In genomic region chr7:129146237-129146979, GRCh38 we compare ENCODE assay signal across 9 cellular contexts. TPM values are rescaled to one million over a fixed set of nuclear protein-coding genes. Genes with fewer than 3 reads are reported as not detected.
DNase-seq lines count a peak whose midpoint lies in the region; ATAC-seq and TF ChIP-seq lines count a peak whose summit lies in the region.
"Had no signal": no experiment of that assay in that cellular context is flagged by ENCODE, and none has a peak within 500 bp of the region (broad histone marks: within the 10 kb centered on the region; RNA-seq: fewer than 3 reads in every experiment).

No MANE protein-coding gene starts in this region.

- intact Hi-C loops in activated T-helper 2 cell treated with anti-CD3 and anti-CD28 coated beads, Interferon-gamma antibody, Interleukin-2, Interleukin-4, amounts not matched to agents 10 μg/mL and 5 μg/mL and 100 μg/mL, durations not matched to agents 14 hours and 24 hours and 36 hours (cut with micrococcal nuclease): no loop called here

- no peak overlapping the region for H3K4me3 ChIP-seq in foreskin fibroblast (ENCODE audit: low read depth in 1 of 2, low read length in 2 of 2)

- peak overlapping the region; percentile 71 to 82 for H3K4me3 Mint-ChIP-seq in activated T-cell treated with anti-CD3 and anti-CD28 coated beads, Interleukin-2, amount 50 U/mL, for 72 hours
- peak overlapping the region; percentile 77 for H3K4me3 Mint-ChIP-seq in activated T-helper 2 cell treated with anti-CD3 and anti-CD28 coated beads, Interferon-gamma antibody, Interleukin-2, Interleukin-4, amounts not matched to agents 10 μg/mL and 5 μg/mL and 100 μg/mL, durations not matched to agents 14 hours and 24 hours and 36 hours (ENCODE audit: low read depth)
- H3K4me3 Mint-ChIP-seq in stimulated activated naive CD8-positive, alpha-beta T cell treated with anti-CD3 and anti-CD28 coated beads, Interleukin-15, amount 100 ng/mL, for 72 hours: peak overlapping the region; percentile 80 to 93

- H3K36me3 Mint-ChIP-seq in activated T-cell treated with anti-CD3 and anti-CD28 coated beads, Interleukin-2, amount 50 U/mL, for 72 hours (ENCODE audit: insufficient read depth in 2 of 2): no peaks in the 10 kb centered on the region
- H3K36me3 Mint-ChIP-seq in activated T-helper 2 cell treated with anti-CD3 and anti-CD28 coated beads, Interferon-gamma antibody, Interleukin-2, Interleukin-4, amounts not matched to agents 10 μg/mL and 5 μg/mL and 100 μg/mL, durations not matched to agents 14 hours and 24 hours and 36 hours (ENCODE audit: low read depth): no peaks in the 10 kb centered on the region

- ATAC-seq in activated T-cell treated with anti-CD3 and anti-CD28 coated beads, Interleukin-2, amount 50 U/mL, for 72 hours (replicated peaks in 1 of 2): no peak
- peak; percentile 60 for ATAC-seq in HG02870 (IDR thresholded peaks at IDR 0.05; ENCODE audit: unreplicated experiment)
- ATAC-seq in stimulated activated naive CD8-positive, alpha-beta T cell treated with anti-CD3 and anti-CD28 coated beads, Interleukin-15, amount 100 ng/mL, for 72 hours: no peak

- no peak for DNase-seq in activated T-cell treated with anti-CD3 and anti-CD28 coated beads, Interleukin-2, amount 50 U/mL, for 72 hours
- no peak for DNase-seq in activated T-cell treated with anti-CD3 and anti-CD28 coated beads, Interleukin-2, amount 50 U/mL, for 1 hour
- no peak for DNase-seq in activated T-helper 2 cell treated with anti-CD3 and anti-CD28 coated beads, Interferon-gamma antibody, Interleukin-2, Interleukin-4, amounts not matched to agents 10 μg/mL and 5 μg/mL and 100 μg/mL, durations not matched to agents 14 hours and 24 hours and 36 hours (ENCODE audit: low spot score)
- no peak for DNase-seq in stimulated activated naive CD8-positive, alpha-beta T cell treated with anti-CD3 and anti-CD28 coated beads, Interleukin-15, amount 100 ng/mL, for 72 hours
- no peak for DNase-seq in activated CD4-positive, alpha-beta T cell treated with anti-CD3 and anti-CD28 coated beads for 1 hour
- no peak for DNase-seq in stimulated activated CD4-positive, alpha-beta T cell treated with anti-CD3 and anti-CD28 coated beads, Interleukin-15, amount 100 ng/mL, for 24 hours
- no peak for DNase-seq in foreskin fibroblast
- DNase-seq: hypothalamus had no signal

- H3K9me3 Mint-ChIP-seq in activated T-cell treated with anti-CD3 and anti-CD28 coated beads, Interleukin-2, amount 50 U/mL, for 72 hours: no peaks in the 10 kb centered on the region
- H3K9me3 Mint-ChIP-seq in activated T-helper 2 cell treated with anti-CD3 and anti-CD28 coated beads, Interferon-gamma antibody, Interleukin-2, Interleukin-4, amounts not matched to agents 10 μg/mL and 5 μg/mL and 100 μg/mL, durations not matched to agents 14 hours and 24 hours and 36 hours: no peaks in the 10 kb centered on the region
- no peaks in the 10 kb centered on the region for H3K9me3 Mint-ChIP-seq in stimulated activated naive CD8-positive, alpha-beta T cell treated with anti-CD3 and anti-CD28 coated beads, Interleukin-15, amount 100 ng/mL, for 72 hours

- peaks cover 23% of the 10 kb centered on the region for H3K27me3 Mint-ChIP-seq in activated T-cell treated with anti-CD3 and anti-CD28 coated beads, Interleukin-2, amount 50 U/mL, for 72 hours (ENCODE audit: low read depth)
- peaks cover 37% of the 10 kb centered on the region for H3K27me3 Mint-ChIP-seq in activated T-helper 2 cell treated with anti-CD3 and anti-CD28 coated beads, Interferon-gamma antibody, Interleukin-2, Interleukin-4, amounts not matched to agents 10 μg/mL and 5 μg/mL and 100 μg/mL, durations not matched to agents 14 hours and 24 hours and 36 hours (ENCODE audit: low read depth)
- H3K27me3 Mint-ChIP-seq in stimulated activated naive CD8-positive, alpha-beta T cell treated with anti-CD3 and anti-CD28 coated beads, Interleukin-15, amount 100 ng/mL, for 72 hours: peaks cover 14% of the 10 kb centered on the region

- no peak for TF ChIP-seq CTCF in foreskin fibroblast (IDR thresholded peaks at IDR 0.05; ENCODE audit: low read depth, low read length)

- H3K4me1 Mint-ChIP-seq in activated T-cell treated with anti-CD3 and anti-CD28 coated beads, Interleukin-2, amount 50 U/mL, for 72 hours (ENCODE audit: low read depth): peaks cover 13% of the 10 kb centered on the region
- peaks cover 14% of the 10 kb centered on the region for H3K4me1 Mint-ChIP-seq in activated T-helper 2 cell treated with anti-CD3 and anti-CD28 coated beads, Interferon-gamma antibody, Interleukin-2, Interleukin-4, amounts not matched to agents 10 μg/mL and 5 μg/mL and 100 μg/mL, durations not matched to agents 14 hours and 24 hours and 36 hours (ENCODE audit: low read depth)
- peaks cover 23% of the 10 kb centered on the region for H3K4me1 Mint-ChIP-seq in stimulated activated naive CD8-positive, alpha-beta T cell treated with anti-CD3 and anti-CD28 coated beads, Interleukin-15, amount 100 ng/mL, for 72 hours

- H3K27ac Mint-ChIP-seq in activated T-cell treated with anti-CD3 and anti-CD28 coated beads, Interleukin-2, amount 50 U/mL, for 72 hours: no peak overlapping the region
- H3K27ac Mint-ChIP-seq in activated T-helper 2 cell treated with anti-CD3 and anti-CD28 coated beads, Interferon-gamma antibody, Interleukin-2, Interleukin-4, amounts not matched to agents 10 μg/mL and 5 μg/mL and 100 μg/mL, durations not matched to agents 14 hours and 24 hours and 36 hours: no peak overlapping the region
- no peak overlapping the region for H3K27ac Mint-ChIP-seq in stimulated activated naive CD8-positive, alpha-beta T cell treated with anti-CD3 and anti-CD28 coated beads, Interleukin-15, amount 100 ng/mL, for 72 hours

RNA-seq across cellular contexts. Expression of gene TSPAN33, which starts 1.9 kb away (rescaled TPM):
- 10 to 100 TPM; 17.3 to 31.5 TPM for total RNA-seq in activated T-cell treated with anti-CD3 and anti-CD28 coated beads, Interleukin-2, amount 50 U/mL, for 72 hours
- 5.5 and 5.6 TPM in 2 replicates for total RNA-seq in activated T-helper 2 cell treated with anti-CD3 and anti-CD28 coated beads, Interferon-gamma antibody, Interleukin-2, Interleukin-4, amounts not matched to agents 10 μg/mL and 5 μg/mL and 100 μg/mL, durations not matched to agents 14 hours and 24 hours and 36 hours

RNA-seq across cellular contexts. Expression of gene SMO, which starts 42.0 kb away (rescaled TPM):
- 1 to 10 TPM in 1 of 2 donors, under 1 TPM in 1; 0.84 to 2.0 TPM for total RNA-seq in activated T-cell treated with anti-CD3 and anti-CD28 coated beads, Interleukin-2, amount 50 U/mL, for 72 hours
- total RNA-seq in activated T-helper 2 cell treated with anti-CD3 and anti-CD28 coated beads, Interferon-gamma antibody, Interleukin-2, Interleukin-4, amounts not matched to agents 10 μg/mL and 5 μg/mL and 100 μg/mL, durations not matched to agents 14 hours and 24 hours and 36 hours: 0.64 and 0.89 TPM in 2 replicates
